In the genomic region with DNA sequence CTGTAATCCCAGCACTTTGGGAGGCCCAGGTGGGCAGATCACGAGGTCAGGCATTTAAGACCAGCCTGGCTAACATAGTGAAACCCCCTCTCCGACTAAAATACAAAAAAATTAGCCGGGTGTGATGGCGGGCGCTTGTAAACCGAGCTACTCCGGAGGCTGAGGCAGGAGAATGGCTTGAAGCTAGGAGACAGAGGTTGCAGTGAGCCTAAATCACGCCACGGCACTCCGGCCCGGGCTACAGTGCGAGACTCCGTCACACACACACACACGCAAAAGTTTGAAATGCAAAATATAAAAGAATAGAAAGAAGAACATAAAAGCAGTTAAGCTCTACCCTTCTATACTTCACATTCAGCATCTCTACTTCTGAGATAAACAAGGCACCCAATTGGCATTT, we compare ENCODE assay signal across 27 cellular contexts.
"Had no signal": no experiment of that assay in that cellular context is flagged by ENCODE, and none has a peak within 500 bp of the region (broad histone marks: within the 10 kb centered on the region; RNA-seq: fewer than 3 reads in every experiment).

No MANE protein-coding gene starts in this region.

- H3K36me3 ChIP-seq: neural progenitor cell, ovary, right lobe of liver, sigmoid colon, stomach, thoracic aorta, thyroid gland, tibial nerve, upper lobe of left lung had no signal

- H3K4me3 Mint-ChIP-seq: naive B cell; naive thymus-derived CD8-positive, alpha-beta T cell; natural killer cell treated with Interleukin-12 subunit alpha and Interleukin-12 subunit beta and Interleukin-15 and Interleukin-18, amount 100 ng/mL, for 72 hours; neural progenitor cell; stimulated activated effector memory CD8-positive, alpha-beta T cell treated with anti-CD3 and anti-CD28 coated beads, Interleukin-12 subunit alpha, Interleukin-12 subunit beta, amount 100 ng/mL, for 72 hours; stimulated activated naive B cell treated with anti-CD40 and anti-IgM and Interleukin-4, amounts not matched to agents 10 μg/mL and 1 μg/mL and 100 μg/mL, for 72 hours; stimulated activated naive CD8-positive, alpha-beta T cell treated with anti-CD3 and anti-CD28 coated beads, Interleukin-15, Interleukin-2, amounts not matched to agents 100 ng/mL and 50 ng/mL, for 24 hours had no signal

- H3K27ac ChIP-seq: neural progenitor cell, ovary, parathyroid adenoma, psoas muscle, right lobe of liver, sigmoid colon, stomach, thoracic aorta, thyroid gland, tibial nerve, upper lobe of left lung had no signal

- H3K79me2 ChIP-seq: parathyroid adenoma had no signal

- ATAC-seq: naive thymus-derived CD8-positive, alpha-beta T cell; natural killer cell treated with Interleukin-12 subunit alpha and Interleukin-12 subunit beta and Interleukin-15 and Interleukin-18, amount 100 ng/mL, for 72 hours; psoas muscle; right cardiac atrium; right lobe of liver; stimulated activated effector memory CD8-positive, alpha-beta T cell treated with anti-CD3 and anti-CD28 coated beads, Interleukin-12 subunit alpha, Interleukin-12 subunit beta, amount 100 ng/mL, for 72 hours; stimulated activated naive B cell treated with anti-CD40 and anti-IgM and Interleukin-4, amounts not matched to agents 10 μg/mL and 1 μg/mL and 100 μg/mL, for 72 hours had no signal

- H3K36me3 Mint-ChIP-seq: naive B cell; naive thymus-derived CD8-positive, alpha-beta T cell; neural progenitor cell; stimulated activated effector memory CD8-positive, alpha-beta T cell treated with anti-CD3 and anti-CD28 coated beads, Interleukin-12 subunit alpha, Interleukin-12 subunit beta, amount 100 ng/mL, for 72 hours; stimulated activated naive B cell treated with anti-CD40 and anti-IgM and Interleukin-4, amounts not matched to agents 10 μg/mL and 1 μg/mL and 100 μg/mL, for 72 hours had no signal

- H3K4me3 ChIP-seq: neural progenitor cell, ovary, psoas muscle, right lobe of liver, sigmoid colon, stomach, thoracic aorta, thyroid gland, tibial nerve, upper lobe of left lung had no signal

- H3K4me1 Mint-ChIP-seq: naive B cell; naive thymus-derived CD8-positive, alpha-beta T cell; stimulated activated effector memory CD8-positive, alpha-beta T cell treated with anti-CD3 and anti-CD28 coated beads, Interleukin-12 subunit alpha, Interleukin-12 subunit beta, amount 100 ng/mL, for 72 hours; stimulated activated naive B cell treated with anti-CD40 and anti-IgM and Interleukin-4, amounts not matched to agents 10 μg/mL and 1 μg/mL and 100 μg/mL, for 72 hours had no signal

- H3K9me3 Mint-ChIP-seq: neural progenitor cell; stimulated activated naive B cell treated with anti-CD40 and anti-IgM and Interleukin-4, amounts not matched to agents 10 μg/mL and 1 μg/mL and 100 μg/mL, for 72 hours had no signal

- H3K9me3 ChIP-seq: ovary, psoas muscle, right lobe of liver, sigmoid colon, stomach, thoracic aorta, thyroid gland, tibial nerve, upper lobe of left lung had no signal

- H3K4me1 ChIP-seq: parathyroid adenoma, psoas muscle, right lobe of liver, sigmoid colon, stomach, thyroid gland, tibial nerve, upper lobe of left lung had no signal

- H2AFZ ChIP-seq: neural progenitor cell, parathyroid adenoma had no signal

- H3K27me3 ChIP-seq: neural progenitor cell, ovary, right lobe of liver, sigmoid colon, stomach, thyroid gland, tibial nerve, upper lobe of left lung had no signal

- H3K27ac Mint-ChIP-seq: naive B cell; naive thymus-derived CD8-positive, alpha-beta T cell; natural killer cell treated with Interleukin-12 subunit alpha and Interleukin-12 subunit beta and Interleukin-15 and Interleukin-18, amount 100 ng/mL, for 72 hours; neural progenitor cell; progenitor cell of endocrine pancreas; stimulated activated effector memory CD8-positive, alpha-beta T cell treated with anti-CD3 and anti-CD28 coated beads, Interleukin-12 subunit alpha, Interleukin-12 subunit beta, amount 100 ng/mL, for 72 hours; stimulated activated naive B cell treated with anti-CD40 and anti-IgM and Interleukin-4, amounts not matched to agents 10 μg/mL and 1 μg/mL and 100 μg/mL, for 72 hours; stimulated activated naive CD8-positive, alpha-beta T cell treated with anti-CD3 and anti-CD28 coated beads, Interleukin-15, Interleukin-2, amounts not matched to agents 100 ng/mL and 50 ng/mL, for 24 hours had no signal

- H3K4me2 ChIP-seq: neural progenitor cell had no signal

- DNase-seq: naive B cell; naive thymus-derived CD8-positive, alpha-beta T cell; occipital lobe; ovary; psoas muscle; right lobe of liver; sigmoid colon; small intestine; stimulated activated CD4-positive, alpha-beta T cell treated with anti-CD3 and anti-CD28 coated beads, Interleukin-15, amount 100 ng/mL, for 24 hours; stimulated activated CD4-positive, alpha-beta T cell treated with anti-CD3 and anti-CD28 coated beads, Interleukin-2, amount 100 ng/mL, for 24 hours; stimulated activated CD4-positive, alpha-beta T cell treated with anti-CD3 and anti-CD28 coated beads, Interleukin-2, amount 100 ng/mL, for 48 hours; stimulated activated CD4-positive, alpha-beta T cell treated with anti-CD3 and anti-CD28 coated beads, Interleukin-4, amount 100 ng/mL, for 24 hours; stimulated activated naive B cell treated with anti-CD40 and anti-IgM and Interleukin-4, amounts not matched to agents 10 μg/mL and 1 μg/mL and 100 μg/mL, for 72 hours; stimulated activated naive CD4-positive, alpha-beta T cell treated with Interleukin-2 at 50 U/mL for 16 hours; stomach; thyroid gland; trophoblast cell had no signal

- H3K9ac ChIP-seq: neural progenitor cell, parathyroid adenoma had no signal

- H3K27me3 Mint-ChIP-seq: naive B cell; naive thymus-derived CD8-positive, alpha-beta T cell; natural killer cell treated with Interleukin-12 subunit alpha and Interleukin-12 subunit beta and Interleukin-15 and Interleukin-18, amount 100 ng/mL, for 72 hours; progenitor cell of endocrine pancreas; stimulated activated naive B cell treated with anti-CD40 and anti-IgM and Interleukin-4, amounts not matched to agents 10 μg/mL and 1 μg/mL and 100 μg/mL, for 72 hours; stimulated activated naive CD8-positive, alpha-beta T cell treated with anti-CD3 and anti-CD28 coated beads, Interleukin-15, Interleukin-2, amounts not matched to agents 100 ng/mL and 50 ng/mL, for 24 hours had no signal
